Comparison of ENCODE assay signal across 1 cellular context in the genomic region with DNA sequence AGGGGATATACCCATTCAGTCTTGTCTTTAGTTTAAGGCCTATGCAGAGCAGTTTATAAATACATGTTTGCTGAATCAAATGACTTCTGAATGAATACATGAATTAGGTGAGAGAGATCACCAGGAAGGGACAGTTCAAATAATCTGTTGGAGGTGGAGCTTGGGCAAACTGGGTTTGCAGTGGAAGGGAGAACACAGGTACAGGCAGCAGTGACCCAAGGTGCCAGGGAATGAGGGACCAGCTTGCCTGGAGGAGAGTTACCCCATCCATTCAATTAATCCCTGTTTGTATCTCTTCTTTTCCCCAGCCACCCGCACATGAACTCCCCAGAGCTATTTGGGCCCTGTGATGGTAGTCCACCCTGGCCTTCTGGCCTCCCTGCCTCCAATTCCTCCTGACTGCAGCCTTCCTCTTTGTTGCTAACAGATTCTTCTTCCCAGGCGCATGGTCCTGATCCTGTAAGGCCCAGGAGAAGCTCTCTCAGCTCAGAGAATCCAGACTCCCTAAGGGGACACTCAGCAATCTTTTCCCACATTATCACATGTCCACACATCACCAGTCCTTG.
A peak's percentile ranks its signal among the peaks of the same experiment; 100 is the strongest.
TF ChIP-seq lines count a peak whose summit lies in the region.

No MANE protein-coding gene starts in this region.

TF ChIP-seq in HepG2, 621 proteins besides CTCF, POLR2A, EP300 and RAD21:
- TF ChIP-seq, protein P1, sequence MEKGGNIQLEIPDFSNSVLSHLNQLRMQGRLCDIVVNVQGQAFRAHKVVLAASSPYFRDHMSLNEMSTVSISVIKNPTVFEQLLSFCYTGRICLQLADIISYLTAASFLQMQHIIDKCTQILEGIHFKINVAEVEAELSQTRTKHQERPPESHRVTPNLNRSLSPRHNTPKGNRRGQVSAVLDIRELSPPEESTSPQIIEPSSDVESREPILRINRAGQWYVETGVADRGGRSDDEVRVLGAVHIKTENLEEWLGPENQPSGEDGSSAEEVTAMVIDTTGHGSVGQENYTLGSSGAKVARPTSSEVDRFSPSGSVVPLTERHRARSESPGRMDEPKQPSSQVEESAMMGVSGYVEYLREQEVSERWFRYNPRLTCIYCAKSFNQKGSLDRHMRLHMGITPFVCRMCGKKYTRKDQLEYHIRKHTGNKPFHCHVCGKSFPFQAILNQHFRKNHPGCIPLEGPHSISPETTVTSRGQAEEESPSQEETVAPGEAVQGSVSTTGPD (CRISPR knock-in tag; IDR thresholded peaks at IDR 0.05), result no peak
- TF ChIP-seq, protein P2, sequence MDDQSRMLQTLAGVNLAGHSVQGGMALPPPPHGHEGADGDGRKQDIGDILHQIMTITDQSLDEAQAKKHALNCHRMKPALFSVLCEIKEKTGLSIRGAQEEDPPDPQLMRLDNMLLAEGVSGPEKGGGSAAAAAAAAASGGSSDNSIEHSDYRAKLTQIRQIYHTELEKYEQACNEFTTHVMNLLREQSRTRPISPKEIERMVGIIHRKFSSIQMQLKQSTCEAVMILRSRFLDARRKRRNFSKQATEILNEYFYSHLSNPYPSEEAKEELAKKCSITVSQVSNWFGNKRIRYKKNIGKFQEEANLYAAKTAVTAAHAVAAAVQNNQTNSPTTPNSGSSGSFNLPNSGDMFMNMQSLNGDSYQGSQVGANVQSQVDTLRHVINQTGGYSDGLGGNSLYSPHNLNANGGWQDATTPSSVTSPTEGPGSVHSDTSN (CRISPR knock-in tag; IDR thresholded peaks at IDR 0.05; ENCODE audit: borderline replicate concordance), result no peak
- TF ChIP-seq TRIM24 (CRISPR knock-in tag; IDR thresholded peaks at IDR 0.05) (no peak), ZFP36L1 (CRISPR knock-in tag; IDR thresholded peaks at IDR 0.05) (no peak)
- TF ChIP-seq, protein P3, sequence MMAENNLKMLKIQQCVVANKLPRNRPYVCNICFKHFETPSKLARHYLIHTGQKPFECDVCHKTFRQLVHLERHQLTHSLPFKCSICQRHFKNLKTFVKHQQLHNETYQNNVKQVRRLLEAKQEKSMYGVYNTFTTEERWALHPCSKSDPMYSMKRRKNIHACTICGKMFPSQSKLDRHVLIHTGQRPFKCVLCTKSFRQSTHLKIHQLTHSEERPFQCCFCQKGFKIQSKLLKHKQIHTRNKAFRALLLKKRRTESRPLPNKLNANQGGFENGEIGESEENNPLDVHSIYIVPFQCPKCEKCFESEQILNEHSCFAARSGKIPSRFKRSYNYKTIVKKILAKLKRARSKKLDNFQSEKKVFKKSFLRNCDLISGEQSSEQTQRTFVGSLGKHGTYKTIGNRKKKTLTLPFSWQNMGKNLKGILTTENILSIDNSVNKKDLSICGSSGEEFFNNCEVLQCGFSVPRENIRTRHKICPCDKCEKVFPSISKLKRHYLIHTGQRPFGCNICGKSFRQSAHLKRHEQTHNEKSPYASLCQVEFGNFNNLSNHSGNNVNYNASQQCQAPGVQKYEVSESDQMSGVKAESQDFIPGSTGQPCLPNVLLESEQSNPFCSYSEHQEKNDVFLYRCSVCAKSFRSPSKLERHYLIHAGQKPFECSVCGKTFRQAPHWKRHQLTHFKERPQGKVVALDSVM (CRISPR knock-in tag; IDR thresholded peaks at IDR 0.05), result 0 out of 2 replicates have a peak, but pooled peaks have one; percentile 11
- TF ChIP-seq, protein P4, sequence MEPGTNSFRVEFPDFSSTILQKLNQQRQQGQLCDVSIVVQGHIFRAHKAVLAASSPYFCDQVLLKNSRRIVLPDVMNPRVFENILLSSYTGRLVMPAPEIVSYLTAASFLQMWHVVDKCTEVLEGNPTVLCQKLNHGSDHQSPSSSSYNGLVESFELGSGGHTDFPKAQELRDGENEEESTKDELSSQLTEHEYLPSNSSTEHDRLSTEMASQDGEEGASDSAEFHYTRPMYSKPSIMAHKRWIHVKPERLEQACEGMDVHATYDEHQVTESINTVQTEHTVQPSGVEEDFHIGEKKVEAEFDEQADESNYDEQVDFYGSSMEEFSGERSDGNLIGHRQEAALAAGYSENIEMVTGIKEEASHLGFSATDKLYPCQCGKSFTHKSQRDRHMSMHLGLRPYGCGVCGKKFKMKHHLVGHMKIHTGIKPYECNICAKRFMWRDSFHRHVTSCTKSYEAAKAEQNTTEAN (CRISPR knock-in tag; conservative IDR thresholded peaks at IDR 0.05), result no peak
